In genomic region chr3:161081675-161082462, GRCh38 we compare ENCODE assay signal across 10 cellular contexts. TPM values are rescaled to one million over a fixed set of nuclear protein-coding genes. Genes with fewer than 3 reads are reported as not detected.
A peak's percentile ranks its signal among the peaks of the same experiment; 100 is the strongest.
DNase-seq lines count a peak whose midpoint lies in the region; ATAC-seq and TF ChIP-seq lines count a peak whose summit lies in the region.
"Had no signal": no experiment of that assay in that cellular context is flagged by ENCODE, and none has a peak within 500 bp of the region (broad histone marks: within the 10 kb centered on the region; RNA-seq: fewer than 3 reads in every experiment).

No MANE protein-coding gene starts in this region.

- H3K27ac ChIP-seq in CD8-positive, alpha-beta memory T cell (ENCODE audit: low read depth, low read length) = no peak overlapping the region
- H3K27ac ChIP-seq: SJSA1 had no signal

- no peak overlapping the region for H3K4me3 ChIP-seq in CD8-positive, alpha-beta memory T cell (ENCODE audit: low read length)
- no peak overlapping the region for H3K4me3 ChIP-seq in mucosa of descending colon
- H3K4me3 ChIP-seq: adrenal gland, SJSA1 had no signal

- H3K4me1 ChIP-seq in CD8-positive, alpha-beta memory T cell (ENCODE audit: insufficient read depth, low read length) = no peaks in the 10 kb centered on the region
- no peaks in the 10 kb centered on the region for H3K4me1 ChIP-seq in mucosa of descending colon (ENCODE audit: low read depth)
- H3K4me1 ChIP-seq: adrenal gland, SJSA1 had no signal

- ATAC-seq in HG02938 (IDR thresholded peaks at IDR 0.05; ENCODE audit: unreplicated experiment) (peak; percentile 82), mucosa of descending colon (no peak)
- peak; percentile 51 for ATAC-seq in activated T-helper 17 cell treated with anti-CD3 and anti-CD28 coated beads, Interleukin-2, amount 50 U/mL, for 72 hours (replicated peaks)
- peak; percentile 73 for ATAC-seq in stimulated activated naive CD8-positive, alpha-beta T cell treated with anti-CD3 and anti-CD28 coated beads, Interleukin-15, Interleukin-2, amounts not matched to agents 100 U/mL and 50 U/mL, for 24 hours

- no peaks in the 10 kb centered on the region for H3K27me3 ChIP-seq in CD8-positive, alpha-beta memory T cell (ENCODE audit: insufficient read depth, low read length, poor library complexity, severe bottlenecking)
- H3K27me3 ChIP-seq: adrenal gland, SJSA1 had no signal

- POLR2A ChIA-PET in CD8-positive, alpha-beta memory T cell (lab: Charles Lee) = no interaction called here

- CTCF ChIA-PET in activated naive CD4-positive, alpha-beta T cell treated with anti-CD3 and anti-CD28 coated beads, Interleukin-2, amount 10 ng/mL, durations not matched to agents 7 days and 5 days (lab: Charles Lee) = interaction anchor here (1.2 kb wide), 1 partner anchor 20 kb away, joined by 5 read pairs; no protein-coding TSS in a partner anchor
- CTCF ChIA-PET in activated naive CD4-positive, alpha-beta T cell treated with anti-CD3 and anti-CD28 coated beads for 36 hours (lab: Charles Lee) = interaction anchor here (0.6 to 1.0 kb wide), 2 partner anchors 47 to 161 kb away, joined by 4 to 7 read pairs; no protein-coding TSS in a partner anchor
- CTCF ChIA-PET in CD8-positive, alpha-beta memory T cell (lab: Charles Lee) = no interaction called here

- H3K4me3 Mint-ChIP-seq in activated naive CD4-positive, alpha-beta T cell treated with anti-CD3 and anti-CD28 coated beads, Interleukin-2, amount 10 ng/mL, durations not matched to agents 7 days and 5 days = no peak overlapping the region
- no peak overlapping the region for H3K4me3 Mint-ChIP-seq in activated naive CD4-positive, alpha-beta T cell treated with anti-CD3 and anti-CD28 coated beads for 36 hours
- no peak overlapping the region for H3K4me3 Mint-ChIP-seq in activated T-helper 17 cell treated with anti-CD3 and anti-CD28 coated beads, Interleukin-2, amount 50 U/mL, for 72 hours
- no peak overlapping the region for H3K4me3 Mint-ChIP-seq in CD8-positive, alpha-beta memory T cell

- peaks cover 10% of the 10 kb centered on the region for H3K27me3 Mint-ChIP-seq in activated naive CD4-positive, alpha-beta T cell treated with anti-CD3 and anti-CD28 coated beads, Interleukin-2, amount 10 ng/mL, durations not matched to agents 7 days and 5 days
- no peaks in the 10 kb centered on the region for H3K27me3 Mint-ChIP-seq in activated naive CD4-positive, alpha-beta T cell treated with anti-CD3 and anti-CD28 coated beads for 36 hours (ENCODE audit: low read depth)
- peaks cover 5% of the 10 kb centered on the region for H3K27me3 Mint-ChIP-seq in activated T-helper 17 cell treated with anti-CD3 and anti-CD28 coated beads, Interleukin-2, amount 50 U/mL, for 72 hours
- peaks cover 0 to 10% of the 10 kb centered on the region in 2 donors for H3K27me3 Mint-ChIP-seq in CD8-positive, alpha-beta memory T cell

- no peaks in the 10 kb centered on the region for H3K36me3 ChIP-seq in CD8-positive, alpha-beta memory T cell (ENCODE audit: insufficient read depth, low read length)
- H3K36me3 ChIP-seq in mucosa of descending colon (ENCODE audit: low read depth) = no peaks in the 10 kb centered on the region

- H3K4me1 Mint-ChIP-seq in activated naive CD4-positive, alpha-beta T cell treated with anti-CD3 and anti-CD28 coated beads, Interleukin-2, amount 10 ng/mL, durations not matched to agents 7 days and 5 days = peaks cover 31% of the 10 kb centered on the region
- H3K4me1 Mint-ChIP-seq in activated naive CD4-positive, alpha-beta T cell treated with anti-CD3 and anti-CD28 coated beads for 36 hours (ENCODE audit: low read depth) = peaks cover 3% of the 10 kb centered on the region
- peaks cover 5% of the 10 kb centered on the region for H3K4me1 Mint-ChIP-seq in activated T-helper 17 cell treated with anti-CD3 and anti-CD28 coated beads, Interleukin-2, amount 50 U/mL, for 72 hours
- H3K4me1 Mint-ChIP-seq in CD8-positive, alpha-beta memory T cell = peaks cover 0 to 7% (median 6%) of the 10 kb centered on the region in 3 donors

- peak overlapping the region; percentile 55 for H3K27ac Mint-ChIP-seq in activated naive CD4-positive, alpha-beta T cell treated with anti-CD3 and anti-CD28 coated beads, Interleukin-2, amount 10 ng/mL, durations not matched to agents 7 days and 5 days
- H3K27ac Mint-ChIP-seq in activated naive CD4-positive, alpha-beta T cell treated with anti-CD3 and anti-CD28 coated beads for 36 hours = no peak overlapping the region
- H3K27ac Mint-ChIP-seq in activated T-helper 17 cell treated with anti-CD3 and anti-CD28 coated beads, Interleukin-2, amount 50 U/mL, for 72 hours = no peak overlapping the region
- no peak overlapping the region for H3K27ac Mint-ChIP-seq in CD8-positive, alpha-beta memory T cell

- intact Hi-C loops in activated naive CD4-positive, alpha-beta T cell treated with anti-CD3 and anti-CD28 coated beads for 36 hours (cut with micrococcal nuclease) = no loop called here
- intact Hi-C loops in mucosa of descending colon (cut with DNase I, micrococcal nuclease) = no loop called here

- H3K9me3 ChIP-seq in CD8-positive, alpha-beta memory T cell (ENCODE audit: low read length) = no peaks in the 10 kb centered on the region
- no peaks in the 10 kb centered on the region for H3K9me3 ChIP-seq in mucosa of descending colon
- H3K9me3 ChIP-seq: adrenal gland, SJSA1 had no signal

- TF ChIP-seq CTCF in mucosa of descending colon (IDR thresholded peaks at IDR 0.05) = no peak

- peaks cover 12% of the 10 kb centered on the region for H3K36me3 Mint-ChIP-seq in activated naive CD4-positive, alpha-beta T cell treated with anti-CD3 and anti-CD28 coated beads, Interleukin-2, amount 10 ng/mL, durations not matched to agents 7 days and 5 days
- no peaks in the 10 kb centered on the region for H3K36me3 Mint-ChIP-seq in activated naive CD4-positive, alpha-beta T cell treated with anti-CD3 and anti-CD28 coated beads for 36 hours (ENCODE audit: low read depth)
- H3K36me3 Mint-ChIP-seq in activated T-helper 17 cell treated with anti-CD3 and anti-CD28 coated beads, Interleukin-2, amount 50 U/mL, for 72 hours (ENCODE audit: low read depth) = peaks cover 8% of the 10 kb centered on the region
- no peaks in the 10 kb centered on the region for H3K36me3 Mint-ChIP-seq in CD8-positive, alpha-beta memory T cell

- H3K9me3 Mint-ChIP-seq in activated naive CD4-positive, alpha-beta T cell treated with anti-CD3 and anti-CD28 coated beads, Interleukin-2, amount 10 ng/mL, durations not matched to agents 7 days and 5 days = no peaks in the 10 kb centered on the region
- H3K9me3 Mint-ChIP-seq in activated naive CD4-positive, alpha-beta T cell treated with anti-CD3 and anti-CD28 coated beads for 36 hours = no peaks in the 10 kb centered on the region
- no peaks in the 10 kb centered on the region for H3K9me3 Mint-ChIP-seq in activated T-helper 17 cell treated with anti-CD3 and anti-CD28 coated beads, Interleukin-2, amount 50 U/mL, for 72 hours
- no peaks in the 10 kb centered on the region for H3K9me3 Mint-ChIP-seq in CD8-positive, alpha-beta memory T cell

- no peak for DNase-seq in activated naive CD4-positive, alpha-beta T cell treated with anti-CD3 and anti-CD28 coated beads, Interleukin-2, amount 10 ng/mL, durations not matched to agents 7 days and 5 days
- no peak for DNase-seq in activated naive CD4-positive, alpha-beta T cell treated with anti-CD3 and anti-CD28 coated beads for 36 hours
- no peak for DNase-seq in stimulated activated naive CD8-positive, alpha-beta T cell treated with anti-CD3 and anti-CD28 coated beads, Interleukin-15, Interleukin-2, amounts not matched to agents 100 U/mL and 50 U/mL, for 24 hours
- no peak for DNase-seq in stimulated activated CD4-positive, alpha-beta T cell treated with anti-CD3 and anti-CD28 coated beads, Interleukin-4, amount 100 ng/mL, for 24 hours
- DNase-seq in CD8-positive, alpha-beta memory T cell = no peak
- DNase-seq in mucosa of descending colon = no peak
- DNase-seq: adrenal gland had no signal

RNA-seq across cellular contexts. Expression of gene B3GALNT1, which starts 23.3 kb away (rescaled TPM):
- total RNA-seq in activated naive CD4-positive, alpha-beta T cell treated with anti-CD3 and anti-CD28 coated beads for 36 hours = 1 to 10 TPM in 1 of 2 experiments, under 1 TPM in 1; 0.76 to 1.1 TPM
- total RNA-seq in activated T-helper 17 cell treated with anti-CD3 and anti-CD28 coated beads, Interleukin-2, amount 50 U/mL, for 72 hours = 1 to 10 TPM; 2.1 to 5.6 TPM
- 1 to 10 TPM; 1.8 to 2.4 TPM for total RNA-seq in CD8-positive, alpha-beta memory T cell
- 2.0 TPM for polyA plus RNA-seq in CD8-positive, alpha-beta memory T cell
- total RNA-seq in mucosa of descending colon = 1 to 10 TPM in 2 of 3 donors, under 1 TPM in 1; 0.29 to 5.1 (median 1.9) TPM
